Comparison of ENCODE assay signal across 18 cellular contexts in genomic region chr22:23100124-23100801, GRCh38. TPM values are rescaled to one million over a fixed set of nuclear protein-coding genes. Genes with fewer than 3 reads are reported as not detected.
"Had no signal": no experiment of that assay in that cellular context is flagged by ENCODE, and none has a peak within 500 bp of the region (broad histone marks: within the 10 kb centered on the region; RNA-seq: fewer than 3 reads in every experiment).

No MANE protein-coding gene starts in this region.

- H3K9me3 ChIP-seq: heart left ventricle, testis, upper lobe of left lung had no signal

- H3K36me3 ChIP-seq: heart left ventricle, upper lobe of left lung had no signal

- H3K27ac ChIP-seq: skin epidermis had no signal

- ATAC-seq: activated CD4-positive, CD25-positive, alpha-beta regulatory T cell treated with anti-CD3 and anti-CD28 coated beads, Interleukin-2, amount 50 U/mL, for 24 hours; activated naive CD4-positive, alpha-beta T cell treated with anti-CD3 and anti-CD28 coated beads, Interleukin-2, amount 50 U/mL, for 72 hours; heart left ventricle; stimulated activated naive CD8-positive, alpha-beta T cell treated with anti-CD3 and anti-CD28 coated beads, Interleukin-15, Interleukin-2, amounts not matched to agents 100 U/mL and 50 U/mL, for 24 hours had no signal

- FAIRE-seq: colon, endometrium, frontal cortex had no signal

- DNase-seq: activated CD8-positive, alpha-beta memory T cell treated with anti-CD3 and anti-CD28 coated beads for 24 hours; activated CD8-positive, alpha-beta memory T cell treated with anti-CD3 and anti-CD28 coated beads, Interleukin-2, amount 50 U/mL, for 48 hours; activated gamma-delta T cell treated with Interleukin-2 at 50 U/mL for 16 hours; erythroblast; heart left ventricle; left ventricle myocardium superior; stimulated activated naive CD8-positive, alpha-beta T cell treated with anti-CD3 and anti-CD28 coated beads, Interleukin-15, Interleukin-2, amounts not matched to agents 100 U/mL and 50 U/mL, for 24 hours; testis had no signal

- H3K27me3 ChIP-seq: heart left ventricle, testis, upper lobe of left lung had no signal

- H3K4me3 ChIP-seq: heart left ventricle, skin epidermis, testis, upper lobe of left lung had no signal

RNA-seq across cellular contexts. Expression of gene RSPH14, which starts 41.5 kb away (rescaled TPM):
- total RNA-seq: activated T-helper 1 cell treated with anti-CD3 and anti-CD28 coated beads, Interleukin-12 subunit alpha, Interleukin-12 subunit beta, Interleukin-2, Interleukin-4 antibody, amounts not matched to agents 30 ng/mL and 10 ng/mL and 1 ng/mL, durations not matched to agents 14 hours and 24 hours and 36 hours; cardiac septum; heart left ventricle; left ventricle myocardium superior; mononuclear cell had no signal
- polyA plus RNA-seq: heart left ventricle had no signal

RNA-seq across cellular contexts. Expression of gene RAB36, which starts 45.0 kb away (rescaled TPM):
- total RNA-seq: mononuclear cell had no signal
